Comparison of ENCODE assay signal across 8 cellular contexts in the genomic region with DNA sequence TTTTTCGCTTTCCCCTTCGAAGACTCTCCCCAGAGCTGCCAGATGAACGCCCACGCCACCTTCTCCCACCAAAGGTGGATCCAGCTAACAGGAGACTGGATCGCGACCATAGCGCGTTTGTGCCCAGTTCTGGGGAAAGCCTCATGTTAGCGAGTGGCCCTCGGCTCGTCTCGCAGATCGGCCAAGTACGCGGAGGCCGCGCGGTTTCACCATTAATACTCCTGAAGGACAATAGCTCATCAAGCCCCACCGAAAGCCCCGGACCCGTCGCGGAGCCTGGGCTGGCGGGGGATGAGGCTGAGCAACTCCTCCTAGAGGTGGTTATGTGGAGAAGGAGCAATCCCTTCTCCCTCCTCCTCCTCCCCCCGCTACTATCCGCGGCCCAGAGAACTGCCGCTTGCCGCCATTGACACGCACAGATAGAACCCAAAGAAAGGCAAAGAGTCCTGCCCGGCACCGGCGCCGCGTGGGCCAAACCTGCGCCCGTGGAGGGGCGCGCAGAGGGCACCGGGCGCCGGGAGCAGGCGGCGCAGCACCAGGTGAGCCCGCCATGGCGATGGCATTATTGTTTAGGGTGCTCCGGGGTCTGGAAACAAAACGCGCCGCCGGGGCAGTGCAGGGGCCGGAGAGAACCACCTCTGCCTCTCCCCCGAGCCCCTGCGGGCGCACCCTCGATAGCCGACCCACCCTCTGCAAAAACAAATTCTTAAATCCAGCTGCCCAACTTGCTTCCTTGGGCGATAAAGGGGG. TPM values are rescaled to one million over a fixed set of nuclear protein-coding genes. Genes with fewer than 3 reads are reported as not detected.
A peak's percentile ranks its signal among the peaks of the same experiment; 100 is the strongest.
DNase-seq lines count a peak whose midpoint lies in the region; ATAC-seq and TF ChIP-seq lines count a peak whose summit lies in the region.

A gene (plus strand): TSS at position 385 of the 750 bp plus-strand sequence. CDS start 22,813 bp downstream, outside the sequence.

- TF ChIP-seq CTCF in gastroesophageal sphincter (IDR thresholded peaks at IDR 0.05) = peak in 1 of 4 experiments; percentile 57
- TF ChIP-seq CTCF in nephron progenitor cell (IDR thresholded peaks at IDR 0.05) = peak; percentile 11

- no peaks in the 10 kb centered on the region for H3K36me3 Mint-ChIP-seq in activated naive CD4-positive, alpha-beta T cell treated with anti-CD3 and anti-CD28 coated beads, Interleukin-2, amount 50 U/mL, for 24 hours
- H3K36me3 Mint-ChIP-seq in nephron progenitor cell (ENCODE audit: low read depth) = peaks cover 3% of the 10 kb centered on the region

- H3K9me3 Mint-ChIP-seq in activated naive CD4-positive, alpha-beta T cell treated with anti-CD3 and anti-CD28 coated beads, Interleukin-2, amount 50 U/mL, for 24 hours = no peaks in the 10 kb centered on the region
- no peaks in the 10 kb centered on the region for H3K9me3 Mint-ChIP-seq in nephron progenitor cell

- peak; percentile 76 for ATAC-seq in gastroesophageal sphincter
- no peak for ATAC-seq in GM19452 (IDR thresholded peaks at IDR 0.05; ENCODE audit: unreplicated experiment)

- H3K27me3 Mint-ChIP-seq in activated naive CD4-positive, alpha-beta T cell treated with anti-CD3 and anti-CD28 coated beads, Interleukin-2, amount 50 U/mL, for 24 hours = peaks cover 42% of the 10 kb centered on the region
- peaks cover 3% of the 10 kb centered on the region for H3K27me3 Mint-ChIP-seq in nephron progenitor cell (ENCODE audit: low read depth, poor library complexity)

- TF ChIP-seq EP300 in gastroesophageal sphincter (IDR thresholded peaks at IDR 0.05) = no peak

- peaks cover 8% of the 10 kb centered on the region for H3K4me1 Mint-ChIP-seq in activated naive CD4-positive, alpha-beta T cell treated with anti-CD3 and anti-CD28 coated beads, Interleukin-2, amount 50 U/mL, for 24 hours
- peaks cover 68% of the 10 kb centered on the region for H3K4me1 Mint-ChIP-seq in nephron progenitor cell

- H3K27me3 ChIP-seq in gastroesophageal sphincter = peaks cover 26% of the 10 kb centered on the region

- H3K4me1 ChIP-seq in ES-I3 (ENCODE audit: insufficient read depth, low read length) = peaks cover 3% of the 10 kb centered on the region; the same call in 1 of the 2 replicates
- peaks cover 0 to 29% (median 0%) of the 10 kb centered on the region in 3 donors for H3K4me1 ChIP-seq in gastroesophageal sphincter

- DNase-seq in NCI-H146 (lab: John Stamatoyannopoulos, UW) = peak; percentile 85
- peak; percentile 82 for DNase-seq in nephron progenitor cell
- DNase-seq in NCI-H2029 (lab: John Stamatoyannopoulos, UW) = no peak
- no peak for DNase-seq in epidermal melanocyte (ENCODE audit: insufficient read length, low spot score)

- 0 to 8% methylated on average over 1 to 2 of the region's 58 CpGs for WGBS in gastroesophageal sphincter (ENCODE audit: low coverage in 1 of 2), 2 donors

- peak within 1 kb of the TSS; percentile 97 for H3K9ac ChIP-seq in ES-I3 (ENCODE audit: low read depth, low read length)

- peak within 1 kb of the TSS; percentile 82 for H3K4me3 Mint-ChIP-seq in activated naive CD4-positive, alpha-beta T cell treated with anti-CD3 and anti-CD28 coated beads, Interleukin-2, amount 50 U/mL, for 24 hours
- H3K4me3 Mint-ChIP-seq in nephron progenitor cell = peak within 1 kb of the TSS; percentile 95

- H3K36me3 ChIP-seq in ES-I3 (ENCODE audit: insufficient read depth, low read length) = no peaks in the 10 kb centered on the region
- no peaks in the 10 kb centered on the region for H3K36me3 ChIP-seq in gastroesophageal sphincter

- TF ChIP-seq POLR2A in gastroesophageal sphincter (IDR thresholded peaks at IDR 0.05) = no peak

- peak within 1 kb of the TSS; percentile 60 to 83 for H3K4me3 ChIP-seq in gastroesophageal sphincter

- no peak within 1 kb of the TSS for H3K27ac Mint-ChIP-seq in activated naive CD4-positive, alpha-beta T cell treated with anti-CD3 and anti-CD28 coated beads, Interleukin-2, amount 50 U/mL, for 24 hours
- H3K27ac Mint-ChIP-seq in nephron progenitor cell = peak within 1 kb of the TSS; percentile 99

- H3K9me3 ChIP-seq in ES-I3 (ENCODE audit: control insufficient read depth, insufficient read depth, low read length) (no peaks in the 10 kb centered on the region), gastroesophageal sphincter (no peaks in the 10 kb centered on the region)

- H3K27ac ChIP-seq in gastroesophageal sphincter = peak within 1 kb of the TSS in 3 of 4 donors; percentile 68 to 81 (median 78)

RNA-seq across cellular contexts. Expression of the gene that starts here (rescaled TPM):
- 10 to 100 TPM in 3 of 4 donors, 1 to 10 TPM in 1; 8.2 to 22.9 (median 13.7) TPM for total RNA-seq in gastroesophageal sphincter

Comparison
In these comparisons a context has a peak if more than half of its experiments do, and no peak if none do; other contexts are left out.
1. DNase-seq: peak in NCI-H146 (single experiment) and nephron progenitor cell (single experiment); none in NCI-H2029 (single experiment) and epidermal melanocyte (single experiment).